ENCODE assay signal across 9 cellular contexts in the genomic region with DNA sequence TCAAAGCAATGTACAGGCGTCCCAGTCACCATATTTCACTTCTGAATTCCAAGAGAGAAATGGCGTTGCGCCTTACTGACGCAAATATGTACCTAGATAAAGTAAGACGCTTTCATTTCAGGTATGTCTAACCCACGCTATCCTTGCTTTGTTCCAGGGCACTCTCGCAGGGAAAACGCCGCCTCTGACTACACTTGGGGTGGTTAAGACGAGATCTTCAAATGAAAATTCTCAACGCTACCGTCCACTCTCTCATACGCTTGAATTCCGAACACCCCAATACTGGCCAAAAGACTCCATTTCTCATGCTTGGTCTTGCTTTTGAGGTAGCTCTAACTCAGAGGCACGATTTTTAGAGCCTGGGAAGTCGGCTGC. TPM values are rescaled to one million over a fixed set of nuclear protein-coding genes. Genes with fewer than 3 reads are reported as not detected.
DNase-seq lines count a peak whose midpoint lies in the region; ATAC-seq and TF ChIP-seq lines count a peak whose summit lies in the region.
"Had no signal": no experiment of that assay in that cellular context is flagged by ENCODE, and none has a peak within 500 bp of the region (broad histone marks: within the 10 kb centered on the region; RNA-seq: fewer than 3 reads in every experiment).

No MANE protein-coding gene starts in this region.

- TF ChIP-seq POLR2A in transverse colon (IDR thresholded peaks at IDR 0.05): no peak

- DNase-seq in COR-L47 (lab: John Stamatoyannopoulos, UW) (peak; percentile 46), NCI-H2029 treated with DMSO at 0.1 percent for 48 hours (lab: John Stamatoyannopoulos, UW) (peak; percentile 100), memory B cell (ENCODE audit: low spot score in 2 of 2) (no peak), transverse colon (no peak), HK-2 (ENCODE audit: unreplicated experiment) (no peak)
- no peak for DNase-seq in central memory CD8-positive, alpha-beta T cell (ENCODE audit: low spot score in 2 of 2)

- in situ Hi-C loops in transverse colon (cut with MboI; ENCODE audit: low pct_ligation_motif_present in 1 of 4, low pct_unique_long_range_greater_than_20kb in 1 of 4, low sequenced_read_pairs in 3 of 4): no loop called here

- ATAC-seq in GM21381 (IDR thresholded peaks at IDR 0.05; ENCODE audit: unreplicated experiment): peak; percentile 5
- ATAC-seq in central memory CD8-positive, alpha-beta T cell (replicated peaks; ENCODE audit: extremely low read depth, poor library complexity, severe bottlenecking): peak; percentile 3
- no peak for ATAC-seq in memory B cell (ENCODE audit: low read depth)
- ATAC-seq in HG02973 (IDR thresholded peaks at IDR 0.05; ENCODE audit: unreplicated experiment): no peak

- H3K9me3 Mint-ChIP-seq in central memory CD8-positive, alpha-beta T cell: no peaks in the 10 kb centered on the region
- H3K9me3 Mint-ChIP-seq in memory B cell: no peaks in the 10 kb centered on the region

- WGBS in transverse colon (ENCODE audit: low coverage in 1 of 2), 2 donors: 0% methylated on average over 13 to 16 of the region's 16 CpGs

- H3K27me3 Mint-ChIP-seq in central memory CD8-positive, alpha-beta T cell: no peaks in the 10 kb centered on the region
- no peaks in the 10 kb centered on the region for H3K27me3 Mint-ChIP-seq in memory B cell

- H3K4me1 ChIP-seq in transverse colon: peaks cover 6 to 31% (median 22%) of the 10 kb centered on the region in 4 donors

- peak overlapping the region; percentile 97 for H3K4me3 Mint-ChIP-seq in central memory CD8-positive, alpha-beta T cell
- H3K4me3 Mint-ChIP-seq in memory B cell: peak overlapping the region; percentile 97

- peaks cover 0 to 16% (median 8%) of the 10 kb centered on the region in 4 donors for H3K36me3 ChIP-seq in transverse colon

- H3K4me1 Mint-ChIP-seq in central memory CD8-positive, alpha-beta T cell: peaks cover 31% of the 10 kb centered on the region
- H3K4me1 Mint-ChIP-seq in memory B cell: peaks cover 16% of the 10 kb centered on the region

- H3K4me3 ChIP-seq in transverse colon: peak overlapping the region; percentile 49 to 87 (median 73)

- H3K27me3 ChIP-seq in transverse colon: no peaks in the 10 kb centered on the region

- no peaks in the 10 kb centered on the region for H3K9me3 ChIP-seq in transverse colon

- peak overlapping the region; percentile 100 for H3K27ac Mint-ChIP-seq in central memory CD8-positive, alpha-beta T cell (ENCODE audit: low read depth)
- peak overlapping the region; percentile 99 for H3K27ac Mint-ChIP-seq in memory B cell

- no peak for TF ChIP-seq EP300 in transverse colon (IDR thresholded peaks at IDR 0.05; ENCODE audit: low read depth)

- no peak for TF ChIP-seq CTCF in transverse colon (IDR thresholded peaks at IDR 0.05)

- H3K36me3 Mint-ChIP-seq in central memory CD8-positive, alpha-beta T cell (ENCODE audit: insufficient read depth): peaks cover 24% of the 10 kb centered on the region
- peaks cover 1% of the 10 kb centered on the region for H3K36me3 Mint-ChIP-seq in memory B cell

- peak overlapping the region; percentile 91 to 96 (median 96) for H3K27ac ChIP-seq in transverse colon

- intact Hi-C loops in transverse colon (cut with DNase I; ENCODE audit: low total_unique reads): no loop called here

RNA-seq across cellular contexts. Expression of a gene that starts 0.7 kb away (rescaled TPM):
- 10 to 100 TPM in 2 of 4 donors, 1 to 10 TPM in 2; 3.4 to 40.8 (median 23.7) TPM for total RNA-seq in transverse colon

RNA-seq across cellular contexts. Expression of a gene that starts 9.6 kb away (rescaled TPM):
- total RNA-seq in transverse colon: not detected
- total RNA-seq: RPMI7951 had no signal

RNA-seq across cellular contexts. Expression of a gene that starts 59.8 kb away (rescaled TPM):
- 10 to 100 TPM in 3 of 4 donors, 1 to 10 TPM in 1; 5.4 to 43.0 (median 14.6) TPM for total RNA-seq in transverse colon

Comparison
In these comparisons a context has a peak if more than half of its experiments do, and no peak if none do; other contexts are left out.
1. DNase-seq: peak in COR-L47 (single experiment) and NCI-H2029 treated with DMSO at 0.1 percent for 48 hours (single experiment); none in central memory CD8-positive, alpha-beta T cell (0 of 2), memory B cell (0 of 2), transverse colon (single experiment) and HK-2 (single experiment).
2. ATAC-seq: peak in GM21381 (single experiment) and central memory CD8-positive, alpha-beta T cell (single experiment); none in memory B cell (single experiment) and HG02973 (single experiment).